33 cellular contexts compared by ENCODE assay signal in the genomic region with DNA sequence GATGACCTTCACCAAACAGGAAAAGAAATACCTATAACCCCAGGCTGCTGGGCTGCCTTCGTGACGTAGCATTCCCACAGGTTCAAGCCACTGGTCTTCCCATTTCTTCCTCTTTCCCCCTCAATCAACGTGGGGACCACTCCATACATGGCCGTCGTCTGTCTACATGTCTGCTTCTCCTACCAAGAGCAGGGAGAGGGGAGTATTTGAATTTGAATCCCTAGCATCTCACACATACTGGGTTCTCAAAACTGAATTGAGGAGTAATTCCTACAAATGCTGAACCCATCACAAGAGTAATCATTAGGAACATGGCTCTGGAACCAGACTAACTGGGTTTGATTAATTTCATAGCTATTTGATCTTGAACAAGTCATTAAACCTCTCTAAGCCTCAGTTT. TPM values are rescaled to one million over a fixed set of nuclear protein-coding genes. Genes with fewer than 3 reads are reported as not detected.
"Had no signal": no experiment of that assay in that cellular context is flagged by ENCODE, and none has a peak within 500 bp of the region (broad histone marks: within the 10 kb centered on the region; RNA-seq: fewer than 3 reads in every experiment).

No MANE protein-coding gene starts in this region.

- DNase-seq: hypothalamus; immature natural killer cell; kidney; left colon; left lung; lower lobe of right lung; mammary epithelial cell; mesenchymal stem cell; naive B cell; natural killer cell; nephron progenitor cell; nucleus accumbens; pancreas; posterior cingulate gyrus; retina; right cardiac atrium; sigmoid colon; small intestine; stimulated activated CD4-positive, alpha-beta T cell treated with anti-CD3 and anti-CD28 coated beads, Interleukin-1b, Interleukin-23, amount 100 ng/mL, for 48 hours; stimulated activated CD4-positive, alpha-beta T cell treated with anti-CD3 and anti-CD28 coated beads, Interleukin-2, amount 100 ng/mL, for 48 hours; stimulated activated CD4-positive, alpha-beta T cell treated with anti-CD3 and anti-CD28 coated beads, Interleukin-4, amount 100 ng/mL, for 4 hours; stimulated activated CD8-positive, alpha-beta memory T cell treated with anti-CD3 and anti-CD28 coated beads, Interleukin-4, amount 100 ng/mL, for 48 hours; stimulated activated naive CD4-positive, alpha-beta T cell treated with Interleukin-2 at 50 U/mL for 16 hours; stimulated activated naive CD8-positive, alpha-beta T cell treated with anti-CD3 and anti-CD28 coated beads, Interleukin-15, amount 100 ng/mL, for 72 hours; substantia nigra; upper lobe of left lung had no signal

- H3K9me3 Mint-ChIP-seq: immature natural killer cell; natural killer cell; stimulated activated memory B cell treated with anti-CD40 and anti-IgM and Interleukin-4, amounts not matched to agents 10 μg/mL and 1 μg/mL and 100 μg/mL, for 72 hours; stimulated activated naive CD8-positive, alpha-beta T cell treated with anti-CD3 and anti-CD28 coated beads, Interleukin-15, amount 100 ng/mL, for 72 hours had no signal

- H3K36me3 Mint-ChIP-seq: immature natural killer cell; naive B cell; natural killer cell; stimulated activated memory B cell treated with anti-CD40 and anti-IgM and Interleukin-4, amounts not matched to agents 10 μg/mL and 1 μg/mL and 100 μg/mL, for 72 hours had no signal

- H3K4me3 Mint-ChIP-seq: immature natural killer cell; mesothelial cell of epicardium; naive B cell; natural killer cell; nephron progenitor cell; stimulated activated memory B cell treated with anti-CD40 and anti-IgM and Interleukin-4, amounts not matched to agents 10 μg/mL and 1 μg/mL and 100 μg/mL, for 72 hours; stimulated activated naive CD8-positive, alpha-beta T cell treated with anti-CD3 and anti-CD28 coated beads, Interleukin-15, amount 100 ng/mL, for 72 hours had no signal

- H3K4me1 ChIP-seq: left lung, lower lobe of right lung, pancreas, prostate gland, sigmoid colon, tibial nerve, upper lobe of left lung, vagina had no signal

- H3K9me3 ChIP-seq: left lung, lower lobe of right lung, pancreas, prostate gland, sigmoid colon, tibial nerve, upper lobe of left lung, vagina had no signal

- H3K27me3 ChIP-seq: left lung, sigmoid colon, upper lobe of left lung, vagina had no signal

- H3K36me3 ChIP-seq: left lung, lower lobe of right lung, pancreas, prostate gland, sigmoid colon, tibial nerve, upper lobe of left lung, vagina had no signal

- H3K27me3 Mint-ChIP-seq: stimulated activated memory B cell treated with anti-CD40 and anti-IgM and Interleukin-4, amounts not matched to agents 10 μg/mL and 1 μg/mL and 100 μg/mL, for 72 hours; stimulated activated naive CD8-positive, alpha-beta T cell treated with anti-CD3 and anti-CD28 coated beads, Interleukin-15, amount 100 ng/mL, for 72 hours had no signal

- H3K4me1 Mint-ChIP-seq: immature natural killer cell; naive B cell; natural killer cell; stimulated activated memory B cell treated with anti-CD40 and anti-IgM and Interleukin-4, amounts not matched to agents 10 μg/mL and 1 μg/mL and 100 μg/mL, for 72 hours had no signal

- ATAC-seq: left colon; left lung; lower lobe of right lung; natural killer cell; pancreas; right cardiac atrium; stimulated activated memory B cell treated with anti-CD40 and anti-IgM and Interleukin-4, amounts not matched to agents 10 μg/mL and 1 μg/mL and 100 μg/mL, for 72 hours; stimulated activated naive CD8-positive, alpha-beta T cell treated with anti-CD3 and anti-CD28 coated beads, Interleukin-15, amount 100 ng/mL, for 72 hours had no signal

- H3K27ac Mint-ChIP-seq: immature natural killer cell; mesothelial cell of epicardium; naive B cell; natural killer cell; nephron progenitor cell; stimulated activated memory B cell treated with anti-CD40 and anti-IgM and Interleukin-4, amounts not matched to agents 10 μg/mL and 1 μg/mL and 100 μg/mL, for 72 hours; stimulated activated naive CD8-positive, alpha-beta T cell treated with anti-CD3 and anti-CD28 coated beads, Interleukin-15, amount 100 ng/mL, for 72 hours had no signal

- H3K4me3 ChIP-seq: left lung, lower lobe of right lung, pancreas, prostate gland, sigmoid colon, tibial nerve, upper lobe of left lung, vagina had no signal

- H3K27ac ChIP-seq: left lung, lower lobe of right lung, pancreas, prostate gland, sigmoid colon, tibial nerve, upper lobe of left lung, vagina had no signal

- FAIRE-seq: islet of Langerhans, kidney, pancreas, small intestine had no signal

RNA-seq across cellular contexts. Expression of gene GPC3, which starts 17.3 kb away (rescaled TPM):
- total RNA-seq: natural killer cell, osteoblast had no signal
- polyA plus RNA-seq: immature natural killer cell had no signal
